Comparison of ENCODE assay signal across 26 cellular contexts in genomic region chr2:61448229-61448628, GRCh38.
"Had no signal": no experiment of that assay in that cellular context is flagged by ENCODE, and none has a peak within 500 bp of the region (broad histone marks: within the 10 kb centered on the region; RNA-seq: fewer than 3 reads in every experiment).

No MANE protein-coding gene starts in this region.

- H3K9me3 Mint-ChIP-seq: activated naive CD4-positive, alpha-beta T cell treated with anti-CD3 and anti-CD28 coated beads, Interleukin-2, amount 50 U/mL, for 24 hours had no signal

- H3K4me3 Mint-ChIP-seq: activated CD8-positive, alpha-beta T cell treated with anti-CD3 and anti-CD28 coated beads, Interleukin-2, amount 10 ng/mL, durations not matched to agents 7 days and 5 days; activated naive CD4-positive, alpha-beta T cell treated with anti-CD3 and anti-CD28 coated beads, Interleukin-2, amount 50 U/mL, for 24 hours; brain had no signal

- H3K9ac ChIP-seq: KMS-11 had no signal

- ATAC-seq: activated CD4-positive, CD25-positive, alpha-beta regulatory T cell treated with anti-CD3 and anti-CD28 coated beads, Interleukin-2, amount 50 U/mL, for 24 hours; activated CD8-positive, alpha-beta T cell treated with anti-CD3 and anti-CD28 coated beads, Interleukin-2, amount 10 ng/mL, durations not matched to agents 7 days and 5 days; T-helper 17 cell had no signal

- DNase-seq: activated CD4-positive, alpha-beta T cell treated with anti-CD3 and anti-CD28 coated beads for 48 hours; activated CD4-positive, alpha-beta T cell treated with anti-CD3 and anti-CD28 coated beads, Interleukin-2, amount 50 U/mL, for 4 hours; activated CD8-positive, alpha-beta memory T cell treated with anti-CD3 and anti-CD28 coated beads, Interleukin-2, amount 50 U/mL, for 48 hours; activated CD8-positive, alpha-beta T cell treated with anti-CD3 and anti-CD28 coated beads, Interleukin-2, amount 10 ng/mL, durations not matched to agents 7 days and 5 days; activated naive CD4-positive, alpha-beta T cell; activated T-cell treated with anti-CD3 and anti-CD28 coated beads, Interleukin-2, amount 50 U/mL, for 1 hour; amygdala; MG63; MV-4-11; NCI-H1092 treated with DMSO at 0.1 percent for 48 hours; NCI-H1417 treated with DMSO at 0.1 percent for 48 hours; NCI-H1694; NCI-H2029 treated with DMSO at 0.1 percent for 48 hours; NCI-H345; NCI-H510A treated with DMSO at 0.1 percent for 48 hours; NCI-H69; NK-92 treated with Interleukin-12 subunit alpha and Interleukin-12 subunit beta, amount 100 ng/mL, for 24 hours; PC-9; SHP77 treated with DMSO at 0.1 percent for 48 hours; T-helper 17 cell; T-helper 9 cell; WERI-Rb-1 had no signal

- H3K4me3 ChIP-seq: MG63, PC-9 had no signal

- H3K4me1 Mint-ChIP-seq: brain had no signal

- H3K27ac Mint-ChIP-seq: activated CD8-positive, alpha-beta T cell treated with anti-CD3 and anti-CD28 coated beads, Interleukin-2, amount 10 ng/mL, durations not matched to agents 7 days and 5 days; activated naive CD4-positive, alpha-beta T cell treated with anti-CD3 and anti-CD28 coated beads, Interleukin-2, amount 50 U/mL, for 24 hours; brain had no signal

- H3K4me2 ChIP-seq: KMS-11, PC-9 had no signal

- H3K27me3 Mint-ChIP-seq: activated naive CD4-positive, alpha-beta T cell treated with anti-CD3 and anti-CD28 coated beads, Interleukin-2, amount 50 U/mL, for 24 hours; brain; T-helper 17 cell had no signal

- H3K27ac ChIP-seq: KMS-11, PC-9, WERI-Rb-1 had no signal

- H2AFZ ChIP-seq: PC-9 had no signal

- H3K27me3 ChIP-seq: MG63 had no signal
